Comparison of ENCODE assay signal across 21 cellular contexts in the genomic region with DNA sequence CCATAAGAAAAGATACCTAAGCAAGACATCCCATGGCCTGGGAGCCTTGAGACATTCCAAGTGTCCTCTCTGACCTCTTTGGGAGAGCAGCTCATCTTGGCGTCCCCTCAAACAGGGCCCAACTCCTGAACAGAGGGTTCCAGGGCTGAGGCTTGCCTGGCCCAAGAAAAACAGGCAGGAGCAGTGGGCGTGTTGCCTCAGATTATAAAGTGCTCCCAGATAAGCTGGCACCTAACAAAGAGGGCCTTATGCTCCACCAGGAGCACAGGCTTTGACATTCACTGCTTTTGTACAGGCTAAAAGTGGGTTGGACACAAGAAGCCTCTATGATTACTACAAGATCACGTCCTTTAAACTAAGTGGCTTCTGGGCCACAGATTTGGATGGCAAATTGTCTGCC.
DNase-seq lines count a peak whose midpoint lies in the region; ATAC-seq and TF ChIP-seq lines count a peak whose summit lies in the region.
"Had no signal": no experiment of that assay in that cellular context is flagged by ENCODE, and none has a peak within 500 bp of the region (broad histone marks: within the 10 kb centered on the region; RNA-seq: fewer than 3 reads in every experiment).

No MANE protein-coding gene starts in this region.

- WGBS in mammary epithelial cell (ENCODE audit: low coverage, missing lambda C conversion rate) = 34% methylated on average over 2 of the region's 3 CpGs

- no peaks in the 10 kb centered on the region for H3K79me2 ChIP-seq in mammary epithelial cell (ENCODE audit: insufficient read depth, low read length)

- peak overlapping the region; percentile 0 for H2AFZ ChIP-seq in mammary epithelial cell (ENCODE audit: low read depth, low read length)

- no peak overlapping the region for H3K4me3 Mint-ChIP-seq in stimulated activated memory B cell treated with anti-CD40 and anti-IgM and Interleukin-4, amounts not matched to agents 10 μg/mL and 1 μg/mL and 100 μg/mL, for 72 hours
- H3K4me3 Mint-ChIP-seq: CD8-positive, alpha-beta memory T cell had no signal

- no peaks in the 10 kb centered on the region for H3K9me3 Mint-ChIP-seq in stimulated activated memory B cell treated with anti-CD40 and anti-IgM and Interleukin-4, amounts not matched to agents 10 μg/mL and 1 μg/mL and 100 μg/mL, for 72 hours

- H3K4me1 ChIP-seq in mammary epithelial cell (ENCODE audit: insufficient read depth, low read length) (peaks cover 20% of the 10 kb centered on the region), breast epithelium (peaks cover 0 to 5% of the 10 kb centered on the region in 2 donors), mucosa of descending colon (ENCODE audit: low read depth) (peaks cover 3% of the 10 kb centered on the region)
- H3K4me1 ChIP-seq: SJCRH30 had no signal

- CTCF ChIA-PET in mammary epithelial cell (lab: Charles Lee; ENCODE audit: low non-redundant PET) = no interaction called here

- DNase-seq in mammary epithelial cell (no peak), breast epithelium (ENCODE audit: low spot score in 2 of 2) (no peak), NCI-H446 treated with DMSO at 0.1 percent for 48 hours (lab: John Stamatoyannopoulos, UW) (peak; percentile 82), mucosa of descending colon (no peak), GM13976 (ENCODE audit: low spot score) (no peak), GM20000 (ENCODE audit: low spot score) (no peak)
- DNase-seq: ACHN; C1 segment of cervical spinal cord; CD8-positive, alpha-beta memory T cell; IMR-90; NCI-H1092 treated with DMSO at 0.1 percent for 48 hours; NCI-H1436 treated with DMSO at 0.1 percent for 48 hours; NCI-H1930; NCI-H774; NK-92 treated with Interleukin-12 subunit alpha and Interleukin-12 subunit beta, amount 100 ng/mL, for 24 hours had no signal

- H3K4me1 Mint-ChIP-seq in stimulated activated memory B cell treated with anti-CD40 and anti-IgM and Interleukin-4, amounts not matched to agents 10 μg/mL and 1 μg/mL and 100 μg/mL, for 72 hours = no peaks in the 10 kb centered on the region
- H3K4me1 Mint-ChIP-seq: CD8-positive, alpha-beta memory T cell had no signal

- H3K4me3 ChIP-seq in mammary epithelial cell (replicated peaks in 1 of 3; ENCODE audit: insufficient read depth in 1 of 3, low read depth in 2 of 3, low read length in 3 of 3) (no peak overlapping the region), breast epithelium (no peak overlapping the region), mucosa of descending colon (no peak overlapping the region)
- H3K4me3 ChIP-seq: GM12878, SJCRH30 had no signal

- no peak overlapping the region for H3K27ac ChIP-seq in mammary epithelial cell (ENCODE audit: insufficient read depth, low read depth, low read length)
- no peak overlapping the region for H3K27ac ChIP-seq in breast epithelium
- H3K27ac ChIP-seq: 22Rv1, KMS-11, SJCRH30 had no signal

- in situ Hi-C loops in mammary epithelial cell (cut with MboI; ENCODE audit: low sequenced_read_pairs in 2 of 2) = no loop called here
- in situ Hi-C loops in GM13976 (cut with MboI; ENCODE audit: low sequenced_read_pairs, unreplicated experiment) = no loop called here

- no peak for TF ChIP-seq POLR2A in breast epithelium (IDR thresholded peaks at IDR 0.05)

- dilution Hi-C loops in mammary epithelial cell (cut with HindIII; ENCODE audit: low sequenced_read_pairs) = no loop called here

- H3K9me3 ChIP-seq in mammary epithelial cell (replicated peaks; ENCODE audit: insufficient read depth, low read length) (no peaks in the 10 kb centered on the region), breast epithelium (no peaks in the 10 kb centered on the region), mucosa of descending colon (no peaks in the 10 kb centered on the region)
- H3K9me3 ChIP-seq: SJCRH30 had no signal

- BruUV-seq in mammary epithelial cell (replicated peaks; lab: Mats Ljungman, UMichigan) = no TSS peak

- H3K27me3 Mint-ChIP-seq in stimulated activated memory B cell treated with anti-CD40 and anti-IgM and Interleukin-4, amounts not matched to agents 10 μg/mL and 1 μg/mL and 100 μg/mL, for 72 hours = no peaks in the 10 kb centered on the region
- H3K27me3 Mint-ChIP-seq: CD8-positive, alpha-beta memory T cell had no signal

- no peaks in the 10 kb centered on the region for H3K36me3 Mint-ChIP-seq in stimulated activated memory B cell treated with anti-CD40 and anti-IgM and Interleukin-4, amounts not matched to agents 10 μg/mL and 1 μg/mL and 100 μg/mL, for 72 hours
- H3K36me3 Mint-ChIP-seq: CD8-positive, alpha-beta memory T cell had no signal

- ATAC-seq in mucosa of descending colon (peak; percentile 23), GM21390 (IDR thresholded peaks at IDR 0.05; ENCODE audit: unreplicated experiment) (no peak)
- peak; percentile 10 for ATAC-seq in stimulated activated memory B cell treated with anti-CD40 and anti-IgM and Interleukin-4, amounts not matched to agents 10 μg/mL and 1 μg/mL and 100 μg/mL, for 72 hours
- ATAC-seq: GM12878 had no signal

- no peaks in the 10 kb centered on the region for H3K27me3 ChIP-seq in mammary epithelial cell (ENCODE audit: insufficient read depth, low read length)
- H3K27me3 ChIP-seq in breast epithelium = no peaks in the 10 kb centered on the region
- H3K27me3 ChIP-seq: SJCRH30 had no signal

- H3K27ac Mint-ChIP-seq in stimulated activated memory B cell treated with anti-CD40 and anti-IgM and Interleukin-4, amounts not matched to agents 10 μg/mL and 1 μg/mL and 100 μg/mL, for 72 hours = no peak overlapping the region
- H3K27ac Mint-ChIP-seq: CD8-positive, alpha-beta memory T cell had no signal

- H3K4me2 ChIP-seq in mammary epithelial cell (ENCODE audit: insufficient read depth, low read depth, low read length) = no peak overlapping the region
- H3K4me2 ChIP-seq: KMS-11 had no signal

- H3K36me3 ChIP-seq in mammary epithelial cell (ENCODE audit: insufficient read depth, low read length) (no peaks in the 10 kb centered on the region), breast epithelium (no peaks in the 10 kb centered on the region), mucosa of descending colon (ENCODE audit: low read depth) (no peaks in the 10 kb centered on the region)
- H3K36me3 ChIP-seq: SJCRH30 had no signal

- no peak for TF ChIP-seq CTCF in mammary epithelial cell (conservative IDR thresholded peaks at IDR 0.05 in 1 of 2, IDR thresholded peaks at IDR 0.05 in 1 of 2; ENCODE audit: extremely low read depth in 1 of 2, insufficient read depth in 1 of 2, low read depth in 1 of 2, low read length in 2 of 2)
- TF ChIP-seq CTCF in breast epithelium (IDR thresholded peaks at IDR 0.05) = no peak
- no peak for TF ChIP-seq CTCF in mucosa of descending colon (IDR thresholded peaks at IDR 0.05)
- TF ChIP-seq CTCF in GM13976 (IDR thresholded peaks at IDR 0.05; ENCODE audit: borderline replicate concordance, control extremely low read depth, extremely low read depth, insufficient read depth, missing control alignments) = no peak
- no peak for TF ChIP-seq CTCF in GM20000 (IDR thresholded peaks at IDR 0.05; ENCODE audit: extremely low read depth, missing control alignments)

- intact Hi-C loops in mammary epithelial cell (cut with micrococcal nuclease) = no loop called here
- intact Hi-C loops in breast epithelium (cut with DNase I; ENCODE audit: low total_unique reads) = no loop called here
- intact Hi-C loops in mucosa of descending colon (cut with DNase I, micrococcal nuclease) = no loop called here

- H4K20me1 ChIP-seq in mammary epithelial cell (ENCODE audit: insufficient read depth, low read length) = no peaks in the 10 kb centered on the region

- H3K9ac ChIP-seq in mammary epithelial cell (ENCODE audit: insufficient read depth, low read length) = no peak overlapping the region
- H3K9ac ChIP-seq: KMS-11 had no signal
